ENCODE assay signal across 10 cellular contexts in the genomic region with DNA sequence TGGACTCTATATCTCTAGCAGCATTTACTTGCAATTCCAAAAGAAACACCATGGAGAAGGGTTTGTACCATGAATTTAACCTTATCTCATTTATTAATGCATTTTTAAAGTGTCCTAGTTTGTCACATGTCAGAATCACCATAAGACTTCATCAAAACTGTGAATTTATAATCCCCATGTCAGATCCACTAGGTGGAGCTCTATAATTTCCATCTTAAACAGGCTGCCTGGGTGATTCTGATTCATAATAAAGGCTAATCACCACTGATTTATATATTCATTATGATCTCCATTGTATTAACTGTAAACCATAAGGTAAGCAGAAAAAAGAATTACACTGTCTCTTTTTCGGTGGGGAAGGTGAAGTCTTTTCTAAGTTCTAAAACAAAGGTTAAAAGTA. TPM values are rescaled to one million over a fixed set of nuclear protein-coding genes. Genes with fewer than 3 reads are reported as not detected.
DNase-seq lines count a peak whose midpoint lies in the region; ATAC-seq and TF ChIP-seq lines count a peak whose summit lies in the region.
"Had no signal": no experiment of that assay in that cellular context is flagged by ENCODE, and none has a peak within 500 bp of the region (broad histone marks: within the 10 kb centered on the region; RNA-seq: fewer than 3 reads in every experiment).

No MANE protein-coding gene starts in this region.

- peaks cover 4% of the 10 kb centered on the region for H3K4me1 Mint-ChIP-seq in activated CD4-positive, alpha-beta T cell treated with anti-CD3 and anti-CD28 coated beads, Interleukin-2, amount 10 ng/mL, durations not matched to agents 7 days and 5 days

- peak; percentile 41 for TF ChIP-seq CTCF in retinal pigment epithelial cell (conservative IDR thresholded peaks at IDR 0.05; ENCODE audit: low read depth, low read length)

- CTCF ChIA-PET in activated CD4-positive, alpha-beta T cell treated with anti-CD3 and anti-CD28 coated beads, Interleukin-2, amount 10 ng/mL, durations not matched to agents 7 days and 5 days (lab: Charles Lee): no interaction called here

- H3K4me3 Mint-ChIP-seq in activated CD4-positive, alpha-beta T cell treated with anti-CD3 and anti-CD28 coated beads, Interleukin-2, amount 10 ng/mL, durations not matched to agents 7 days and 5 days: no peak overlapping the region
- H3K4me3 Mint-ChIP-seq: activated naive CD8-positive, alpha-beta T cell treated with anti-CD3 and anti-CD28 coated beads for 36 hours had no signal

- no peaks in the 10 kb centered on the region for H3K9me3 Mint-ChIP-seq in activated CD4-positive, alpha-beta T cell treated with anti-CD3 and anti-CD28 coated beads, Interleukin-2, amount 10 ng/mL, durations not matched to agents 7 days and 5 days
- H3K9me3 Mint-ChIP-seq: activated naive CD8-positive, alpha-beta T cell treated with anti-CD3 and anti-CD28 coated beads for 36 hours had no signal

- DNase-seq in NCI-H748 (lab: John Stamatoyannopoulos, UW; ENCODE audit: unreplicated experiment) (peak; percentile 14), NCI-H748 treated with DMSO at 0.1 percent for 48 hours (lab: John Stamatoyannopoulos, UW) (no peak), NCI-H1694 treated with DMSO at 0.1 percent for 48 hours (lab: John Stamatoyannopoulos, UW) (peak; percentile 60), dermis microvascular lymphatic vessel endothelial cell (ENCODE audit: low read depth in 2 of 2) (peak; percentile 7 to 14), retinal pigment epithelial cell (ENCODE audit: low read depth) (no peak)
- DNase-seq in activated CD4-positive, alpha-beta T cell treated with anti-CD3 and anti-CD28 coated beads, Interleukin-2, amount 10 ng/mL, durations not matched to agents 7 days and 5 days: no peak
- DNase-seq: activated naive CD8-positive, alpha-beta T cell treated with anti-CD3 and anti-CD28 coated beads for 36 hours; T1000 had no signal

- POLR2A ChIA-PET in activated CD4-positive, alpha-beta T cell treated with anti-CD3 and anti-CD28 coated beads, Interleukin-2, amount 10 ng/mL, durations not matched to agents 7 days and 5 days (lab: Charles Lee): no interaction called here

- ATAC-seq in HG02763 (IDR thresholded peaks at IDR 0.05; ENCODE audit: unreplicated experiment) (no peak), GM18867 (IDR thresholded peaks at IDR 0.05; ENCODE audit: unreplicated experiment) (no peak)

- H3K27me3 Mint-ChIP-seq in activated CD4-positive, alpha-beta T cell treated with anti-CD3 and anti-CD28 coated beads, Interleukin-2, amount 10 ng/mL, durations not matched to agents 7 days and 5 days: peaks cover 32% of the 10 kb centered on the region

- H3K36me3 Mint-ChIP-seq in activated CD4-positive, alpha-beta T cell treated with anti-CD3 and anti-CD28 coated beads, Interleukin-2, amount 10 ng/mL, durations not matched to agents 7 days and 5 days (ENCODE audit: low read depth): no peaks in the 10 kb centered on the region
- H3K36me3 Mint-ChIP-seq: activated naive CD8-positive, alpha-beta T cell treated with anti-CD3 and anti-CD28 coated beads for 36 hours had no signal

- H3K4me3 ChIP-seq in retinal pigment epithelial cell (ENCODE audit: low read length): no peak overlapping the region

- H3K27ac Mint-ChIP-seq in activated CD4-positive, alpha-beta T cell treated with anti-CD3 and anti-CD28 coated beads, Interleukin-2, amount 10 ng/mL, durations not matched to agents 7 days and 5 days: no peak overlapping the region
- H3K27ac Mint-ChIP-seq: activated naive CD8-positive, alpha-beta T cell treated with anti-CD3 and anti-CD28 coated beads for 36 hours had no signal

RNA-seq across cellular contexts. Expression of a gene that starts 4.0 kb away (rescaled TPM):
- not detected in 2 replicates for total RNA-seq in dermis microvascular lymphatic vessel endothelial cell
- not detected for total RNA-seq in activated CD4-positive, alpha-beta T cell treated with anti-CD3 and anti-CD28 coated beads, Interleukin-2, amount 10 ng/mL, durations not matched to agents 7 days and 5 days

RNA-seq across cellular contexts. Expression of a gene that starts 12.8 kb away (rescaled TPM):
- not detected in 2 replicates for total RNA-seq in dermis microvascular lymphatic vessel endothelial cell
- total RNA-seq in activated CD4-positive, alpha-beta T cell treated with anti-CD3 and anti-CD28 coated beads, Interleukin-2, amount 10 ng/mL, durations not matched to agents 7 days and 5 days: not detected
- total RNA-seq: activated naive CD8-positive, alpha-beta T cell treated with anti-CD3 and anti-CD28 coated beads for 36 hours had no signal

RNA-seq across cellular contexts. Expression of a gene that starts 26.3 kb away (rescaled TPM):
- 0.90 and 1.6 TPM in 2 replicates for total RNA-seq in dermis microvascular lymphatic vessel endothelial cell
- total RNA-seq in activated CD4-positive, alpha-beta T cell treated with anti-CD3 and anti-CD28 coated beads, Interleukin-2, amount 10 ng/mL, durations not matched to agents 7 days and 5 days: 1 to 10 TPM; 1.5 to 2.2 TPM

Comparison
In these comparisons a context has a peak if more than half of its experiments do, and no peak if none do; other contexts are left out.
1. DNase-seq: peak in NCI-H748 (single experiment), NCI-H1694 treated with DMSO at 0.1 percent for 48 hours (single experiment) and dermis microvascular lymphatic vessel endothelial cell (2 of 2); none in NCI-H748 treated with DMSO at 0.1 percent for 48 hours (single experiment), retinal pigment epithelial cell (single experiment) and activated CD4-positive, alpha-beta T cell treated with anti-CD3 and anti-CD28 coated beads, Interleukin-2, amount 10 ng/mL, durations not matched to agents 7 days and 5 days (single experiment).